In the genomic region with DNA sequence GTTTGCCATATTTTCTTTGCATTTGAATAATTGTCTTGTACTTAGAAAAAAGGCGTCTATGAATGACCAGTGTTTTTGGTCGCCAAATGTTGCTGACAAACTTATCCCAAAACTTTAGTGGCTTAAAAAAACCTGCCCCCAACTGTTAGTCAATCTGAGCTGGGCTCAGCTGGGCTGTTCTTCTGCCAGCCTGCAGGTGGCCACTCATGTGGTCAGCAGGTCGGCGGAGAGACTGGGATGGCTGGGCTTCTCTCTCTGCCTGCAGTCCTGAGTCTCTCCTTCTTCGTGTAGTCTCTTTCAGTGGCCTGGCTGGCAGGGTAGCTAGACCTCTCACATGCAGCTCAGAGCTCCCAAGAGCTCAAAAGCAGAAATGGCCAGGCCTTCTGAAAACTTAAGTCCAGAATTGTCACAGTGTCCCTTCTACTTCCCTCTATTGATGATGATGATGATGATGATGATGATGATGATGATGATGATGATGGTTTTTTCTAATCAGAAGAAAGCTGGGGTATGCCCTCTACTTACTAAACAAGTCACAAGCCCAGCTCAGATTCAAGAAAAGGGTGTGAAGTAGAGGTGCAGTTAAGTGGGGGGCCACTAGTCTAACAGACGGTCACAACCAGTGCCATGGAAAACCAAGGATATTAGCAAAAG, we compare ENCODE assay signal across 2 cellular contexts.
TF ChIP-seq lines count a peak whose summit lies in the region.

No MANE protein-coding gene starts in this region.

TF ChIP-seq in HEK293, 187 proteins besides CTCF, POLR2A, EP300 and RAD21 (continued from another document):
- TF ChIP-seq ZNF513 (tag by site-specific recombination; IDR thresholded peaks at IDR 0.05), result peak; percentile 98

TF ChIP-seq in K562, 482 proteins besides CTCF, POLR2A, EP300 and RAD21 (continued from another document):
- no peak for TF ChIP-seq DACH1 (IDR thresholded peaks at IDR 0.05; ENCODE audit: partially characterized antibody)
- peak; percentile 32; the same call in 1 of the 2 replicates for TF ChIP-seq TFAP4 (CRISPR knock-in tag; IDR thresholded peaks at IDR 0.05; ENCODE audit: borderline replicate concordance)
- no peak for TF ChIP-seq ZNF445 (CRISPR knock-in tag; IDR thresholded peaks at IDR 0.05; ENCODE audit: low read depth)
- TF ChIP-seq DDX20 (tag; IDR thresholded peaks at IDR 0.05; ENCODE audit: low read depth), result no peak
TF ChIP-seq in K562: peak in this region for 1.
